Comparison of ENCODE assay signal across 33 cellular contexts in the genomic region with DNA sequence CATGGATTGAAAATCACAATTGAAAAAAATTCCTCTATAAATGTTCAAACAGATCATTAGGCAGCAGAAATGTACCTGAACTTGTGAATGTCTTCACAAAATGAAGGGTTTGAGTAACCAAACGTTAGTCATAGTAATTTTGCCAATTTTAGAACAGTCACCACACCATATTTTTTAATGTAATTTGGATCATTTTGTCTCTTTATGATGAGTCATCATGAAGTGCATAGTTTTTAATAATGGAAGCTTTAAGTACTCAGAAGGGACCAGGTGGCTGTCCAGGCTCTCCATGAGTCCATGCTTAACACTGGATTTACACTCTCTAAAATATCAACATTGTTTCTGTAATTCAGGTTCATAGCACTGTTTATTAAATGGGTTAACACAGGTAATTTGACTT.
DNase-seq lines count a peak whose midpoint lies in the region; FAIRE-seq and TF ChIP-seq lines count a peak whose summit lies in the region.
"Had no signal": no experiment of that assay in that cellular context is flagged by ENCODE, and none has a peak within 500 bp of the region (broad histone marks: within the 10 kb centered on the region; RNA-seq: fewer than 3 reads in every experiment).

No MANE protein-coding gene starts in this region.

- H3K9me3 ChIP-seq in astrocyte (ENCODE audit: insufficient read depth, low read depth, low read length), result no peaks in the 10 kb centered on the region
- H3K9me3 ChIP-seq in keratinocyte (ENCODE audit: control insufficient read depth, low read depth, low read length), result no peaks in the 10 kb centered on the region
- H3K9me3 ChIP-seq in hepatocyte (ENCODE audit: low read depth), result no peaks in the 10 kb centered on the region
- H3K9me3 ChIP-seq: ascending aorta; BLaER1 treated with 17β-estradiol and CSF1 and Interleukin-3, amounts not matched to agents 10 nM and 100 nM; heart right ventricle; mucosa of descending colon; transverse colon had no signal

- no peaks in the 10 kb centered on the region for H3K9me1 ChIP-seq in keratinocyte (ENCODE audit: control insufficient read depth, extremely low read depth, insufficient read depth, low read length)

- dilution Hi-C loops in keratinocyte (cut with MboI; ENCODE audit: extremely low pct_ligation_motif_present, low sequenced_read_pairs), result no loop called here

- H3K4me2 ChIP-seq in astrocyte (ENCODE audit: low read length) (no peak overlapping the region), keratinocyte (ENCODE audit: control insufficient read depth, extremely low read depth, insufficient read depth, low read depth, low read length) (no peak overlapping the region), hepatocyte (no peak overlapping the region)
- H3K4me2 ChIP-seq: BLaER1 treated with 17β-estradiol and CSF1 and Interleukin-3, amounts not matched to agents 10 nM and 100 nM had no signal

- no peak for TF ChIP-seq CTCF in astrocyte (IDR thresholded peaks at IDR 0.05; ENCODE audit: insufficient read depth, low read depth, low read length)
- no peak for TF ChIP-seq CTCF in keratinocyte (optimal IDR thresholded peaks at IDR 0.05 in 1 of 3, IDR thresholded peaks at IDR 0.05 in 1 of 3, conservative IDR thresholded peaks at IDR 0.05 in 1 of 3; ENCODE audit: extremely low read depth in 1 of 3, insufficient read depth in 2 of 3, low read length in 3 of 3)
- TF ChIP-seq CTCF in hepatocyte (IDR thresholded peaks at IDR 0.05; ENCODE audit: poor library complexity), result no peak

- H3K27ac Mint-ChIP-seq in astrocyte (ENCODE audit: unreplicated experiment), result no peak overlapping the region
- H3K27ac Mint-ChIP-seq: activated CD8-positive, alpha-beta memory T cell treated with anti-CD3 and anti-CD28 coated beads, Interleukin-2, amount 10 ng/mL, durations not matched to agents 7 days and 5 days; natural killer cell treated with Interleukin-12 subunit alpha and Interleukin-12 subunit beta and Interleukin-15 and Interleukin-18, amount 100 ng/mL, for 72 hours; stimulated activated effector memory CD8-positive, alpha-beta T cell treated with anti-CD3 and anti-CD28 coated beads, Interleukin-12 subunit alpha, Interleukin-12 subunit beta, amount 100 ng/mL, for 72 hours; T-helper 17 cell had no signal

- H3K4me3 ChIP-seq in astrocyte (ENCODE audit: insufficient read depth, low read depth, low read length) (no peak overlapping the region), keratinocyte (ENCODE audit: control insufficient read depth in 2 of 3, extremely low read depth in 1 of 3, insufficient read depth in 2 of 3, low read depth in 1 of 3, low read length in 3 of 3) (no peak overlapping the region), hepatocyte (no peak overlapping the region)
- H3K4me3 ChIP-seq: ascending aorta; BLaER1 treated with 17β-estradiol and CSF1 and Interleukin-3, amounts not matched to agents 10 nM and 100 nM; heart right ventricle; mucosa of descending colon; SK-N-MC; transverse colon had no signal

- H3K27ac ChIP-seq in astrocyte (ENCODE audit: low read depth, low read length) (no peak overlapping the region), keratinocyte (ENCODE audit: control insufficient read depth, insufficient read depth, low read length) (no peak overlapping the region), hepatocyte (no peak overlapping the region)
- H3K27ac ChIP-seq: ascending aorta; BLaER1 treated with 17β-estradiol and CSF1 and Interleukin-3, amounts not matched to agents 10 nM and 100 nM; heart right ventricle; SK-N-MC; transverse colon had no signal

- no peaks in the 10 kb centered on the region for H3K4me1 Mint-ChIP-seq in astrocyte (ENCODE audit: low read depth, unreplicated experiment)
- H3K4me1 Mint-ChIP-seq: activated CD8-positive, alpha-beta memory T cell treated with anti-CD3 and anti-CD28 coated beads, Interleukin-2, amount 10 ng/mL, durations not matched to agents 7 days and 5 days; stimulated activated effector memory CD8-positive, alpha-beta T cell treated with anti-CD3 and anti-CD28 coated beads, Interleukin-12 subunit alpha, Interleukin-12 subunit beta, amount 100 ng/mL, for 72 hours; T-helper 17 cell had no signal

- FAIRE-seq in astrocyte (lab: Jason Lieb, UNC) (no peak), keratinocyte (lab: Jason Lieb, UNC) (no peak), RCC 7860 (lab: Jason Lieb, UNC) (no peak)

- H3K36me3 ChIP-seq in astrocyte (ENCODE audit: insufficient read depth, low read length), result no peaks in the 10 kb centered on the region
- no peaks in the 10 kb centered on the region for H3K36me3 ChIP-seq in keratinocyte (ENCODE audit: control insufficient read depth in 2 of 2, extremely low read depth in 1 of 2, insufficient read depth in 2 of 2, low read length in 2 of 2)
- H3K36me3 ChIP-seq in hepatocyte (replicated peaks; ENCODE audit: insufficient read depth, low read depth), result no peaks in the 10 kb centered on the region
- H3K36me3 ChIP-seq: ascending aorta; BLaER1 treated with 17β-estradiol and CSF1 and Interleukin-3, amounts not matched to agents 10 nM and 100 nM; heart right ventricle; transverse colon had no signal

- no peaks in the 10 kb centered on the region for H3K36me3 Mint-ChIP-seq in astrocyte (ENCODE audit: low read depth, unreplicated experiment)
- H3K36me3 Mint-ChIP-seq: activated CD8-positive, alpha-beta memory T cell treated with anti-CD3 and anti-CD28 coated beads, Interleukin-2, amount 10 ng/mL, durations not matched to agents 7 days and 5 days; natural killer cell treated with Interleukin-12 subunit alpha and Interleukin-12 subunit beta and Interleukin-15 and Interleukin-18, amount 100 ng/mL, for 72 hours; stimulated activated effector memory CD8-positive, alpha-beta T cell treated with anti-CD3 and anti-CD28 coated beads, Interleukin-12 subunit alpha, Interleukin-12 subunit beta, amount 100 ng/mL, for 72 hours had no signal

- H3K4me3 Mint-ChIP-seq in astrocyte (ENCODE audit: unreplicated experiment), result no peak overlapping the region
- H3K4me3 Mint-ChIP-seq: activated CD8-positive, alpha-beta memory T cell treated with anti-CD3 and anti-CD28 coated beads, Interleukin-2, amount 10 ng/mL, durations not matched to agents 7 days and 5 days; activated T-cell treated with anti-CD3 and anti-CD28 coated beads, Interleukin-2, amount 50 U/mL, for 4 hours; natural killer cell treated with Interleukin-12 subunit alpha and Interleukin-12 subunit beta and Interleukin-15 and Interleukin-18, amount 100 ng/mL, for 72 hours; stimulated activated effector memory CD8-positive, alpha-beta T cell treated with anti-CD3 and anti-CD28 coated beads, Interleukin-12 subunit alpha, Interleukin-12 subunit beta, amount 100 ng/mL, for 72 hours; T-helper 17 cell had no signal

- H3K9me3 Mint-ChIP-seq in astrocyte (ENCODE audit: unreplicated experiment), result peaks cover 2% of the 10 kb centered on the region
- H3K9me3 Mint-ChIP-seq: activated T-cell treated with anti-CD3 and anti-CD28 coated beads, Interleukin-2, amount 50 U/mL, for 4 hours; stimulated activated effector memory CD8-positive, alpha-beta T cell treated with anti-CD3 and anti-CD28 coated beads, Interleukin-12 subunit alpha, Interleukin-12 subunit beta, amount 100 ng/mL, for 72 hours had no signal

- DNase-seq in GM04504 (ENCODE audit: low read depth), result peak; percentile 2
- DNase-seq in M059J (ENCODE audit: low read depth), result peak; percentile 5
- peak; percentile 13 for DNase-seq in astrocyte (ENCODE audit: low read depth)
- DNase-seq in keratinocyte (ENCODE audit: low read depth, low spot score), result no peak
- DNase-seq in RKO (ENCODE audit: low spot score), result no peak
- DNase-seq in hepatocyte (ENCODE audit: low spot score), result no peak
- DNase-seq in RCC 7860 (ENCODE audit: low spot score), result no peak
- no peak for DNase-seq in COLO668 (lab: John Stamatoyannopoulos, UW; ENCODE audit: unreplicated experiment)
- DNase-seq: activated CD4-positive, alpha-beta T cell treated with anti-CD3 and anti-CD28 coated beads, Interleukin-2, amount 50 U/mL, for 4 hours; activated CD8-positive, alpha-beta memory T cell treated with anti-CD3 and anti-CD28 coated beads, Interleukin-2, amount 10 ng/mL, durations not matched to agents 7 days and 5 days; activated gamma-delta T cell treated with Interleukin-2 at 50 U/mL for 16 hours; activated T-cell treated with anti-CD3 and anti-CD28 coated beads, Interleukin-2, amount 50 U/mL, for 4 hours; COR-L47; cortex of kidney; DMS79; effector memory CD4-positive, alpha-beta T cell; foreskin melanocyte; GDM1; H7; heart right ventricle; left colon; mucosa of descending colon; NCI-H1048; NCI-H446 treated with DMSO at 0.1 percent for 48 hours; NCI-H82; occipital lobe; T-helper 17 cell; transverse colon had no signal

- no peaks in the 10 kb centered on the region for H3K9me2 ChIP-seq in hepatocyte (replicated peaks; ENCODE audit: insufficient read depth)

- no peaks in the 10 kb centered on the region for H3K27me3 Mint-ChIP-seq in astrocyte (ENCODE audit: low read depth, unreplicated experiment)
- H3K27me3 Mint-ChIP-seq: activated CD8-positive, alpha-beta memory T cell treated with anti-CD3 and anti-CD28 coated beads, Interleukin-2, amount 10 ng/mL, durations not matched to agents 7 days and 5 days; natural killer cell treated with Interleukin-12 subunit alpha and Interleukin-12 subunit beta and Interleukin-15 and Interleukin-18, amount 100 ng/mL, for 72 hours had no signal

- no peaks in the 10 kb centered on the region for H3K79me2 ChIP-seq in astrocyte (ENCODE audit: insufficient read depth, low read length)
- no peaks in the 10 kb centered on the region for H3K79me2 ChIP-seq in keratinocyte (ENCODE audit: control insufficient read depth, insufficient read depth, low read length)
- no peaks in the 10 kb centered on the region for H3K79me2 ChIP-seq in hepatocyte

- H3K27me3 ChIP-seq in astrocyte (ENCODE audit: insufficient read depth, low read length), result no peaks in the 10 kb centered on the region
- H3K27me3 ChIP-seq in keratinocyte (ENCODE audit: control insufficient read depth, extremely low read depth, insufficient read depth, low read length), result no peaks in the 10 kb centered on the region
- no peaks in the 10 kb centered on the region for H3K27me3 ChIP-seq in hepatocyte
- H3K27me3 ChIP-seq: ascending aorta; BLaER1 treated with 17β-estradiol and CSF1 and Interleukin-3, amounts not matched to agents 10 nM and 100 nM; heart right ventricle; transverse colon had no signal

- WGBS in hepatocyte (ENCODE audit: low lambda C conversion rate, missing lambda C conversion rate), result 73% methylated on average over 1 of the region's 1 CpG

- H3K4me1 ChIP-seq in astrocyte (ENCODE audit: insufficient read depth, low read length) (no peaks in the 10 kb centered on the region), keratinocyte (ENCODE audit: control insufficient read depth, extremely low read depth, insufficient read depth, low read length) (no peaks in the 10 kb centered on the region), hepatocyte (ENCODE audit: insufficient read depth) (no peaks in the 10 kb centered on the region)
- H3K4me1 ChIP-seq: ascending aorta; BLaER1 treated with 17β-estradiol and CSF1 and Interleukin-3, amounts not matched to agents 10 nM and 100 nM; heart right ventricle; transverse colon had no signal

- H4K20me1 ChIP-seq in astrocyte (ENCODE audit: insufficient read depth, low read length), result no peaks in the 10 kb centered on the region
- H4K20me1 ChIP-seq in keratinocyte (ENCODE audit: control insufficient read depth, extremely low read depth, insufficient read depth, low read length), result no peaks in the 10 kb centered on the region
- no peaks in the 10 kb centered on the region for H4K20me1 ChIP-seq in hepatocyte (ENCODE audit: insufficient read depth, poor library complexity, severe bottlenecking)
- H4K20me1 ChIP-seq: BLaER1 treated with 17β-estradiol and CSF1 and Interleukin-3, amounts not matched to agents 10 nM and 100 nM had no signal

- H3K9ac ChIP-seq in astrocyte (ENCODE audit: low read length) (no peak overlapping the region), keratinocyte (ENCODE audit: control insufficient read depth, extremely low read depth, insufficient read depth, low read length) (no peak overlapping the region)
- H3K9ac ChIP-seq: BLaER1 treated with 17β-estradiol and CSF1 and Interleukin-3, amounts not matched to agents 10 nM and 100 nM had no signal

- H2AFZ ChIP-seq in astrocyte (ENCODE audit: low read depth, low read length), result no peak overlapping the region
- peak overlapping the region; percentile 20 for H2AFZ ChIP-seq in keratinocyte (ENCODE audit: control insufficient read depth, low read length)
- no peak overlapping the region for H2AFZ ChIP-seq in hepatocyte

Comparison
In these comparisons a context has a peak if more than half of its experiments do, and no peak if none do; other contexts are left out.
1. DNase-seq: peak in GM04504 (single experiment), M059J (single experiment) and astrocyte (single experiment); none in keratinocyte (single experiment), RKO (single experiment), hepatocyte (single experiment), RCC 7860 (single experiment) and COLO668 (single experiment).